12 cellular contexts compared by ENCODE assay signal in the genomic region with DNA sequence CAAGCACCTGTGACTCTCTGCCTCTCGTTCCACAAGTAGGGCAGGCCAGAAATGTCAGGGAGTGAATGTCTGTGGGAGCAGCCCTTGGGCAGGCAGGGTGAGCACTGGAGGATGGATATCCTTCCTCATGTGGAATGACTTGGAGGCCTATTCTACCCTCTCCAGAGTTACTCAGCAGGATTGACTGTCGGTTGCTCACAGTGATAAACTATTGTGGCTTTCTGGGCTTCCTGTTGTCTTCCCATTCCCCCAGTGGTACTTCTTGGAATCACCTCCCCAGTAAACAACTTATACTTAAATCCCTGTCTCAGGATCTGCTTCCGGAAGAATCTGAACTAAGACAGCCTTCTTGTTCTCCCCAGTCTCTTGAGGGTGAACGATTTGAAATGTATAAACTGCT.
"Had no signal": no experiment of that assay in that cellular context is flagged by ENCODE, and none has a peak within 500 bp of the region (broad histone marks: within the 10 kb centered on the region; RNA-seq: fewer than 3 reads in every experiment).

No MANE protein-coding gene starts in this region.

- H2AFZ ChIP-seq: hepatocyte had no signal

- H3K4me2 ChIP-seq: hepatocyte had no signal

- H3K36me3 ChIP-seq: sigmoid colon, suprapubic skin had no signal

- H3K27ac ChIP-seq: coronary artery, hepatocyte, sigmoid colon, suprapubic skin had no signal

- H3K9me3 ChIP-seq: sigmoid colon, suprapubic skin had no signal

- ATAC-seq: activated CD8-positive, alpha-beta T cell treated with anti-CD3 and anti-CD28 coated beads, Interleukin-2, amount 10 ng/mL, durations not matched to agents 7 days and 5 days; activated naive CD8-positive, alpha-beta T cell treated with anti-CD3 and anti-CD28 coated beads, Interleukin-2, amount 50 U/mL, for 24 hours had no signal

- H3K4me1 ChIP-seq: sigmoid colon had no signal

- H3K4me3 ChIP-seq: coronary artery, hepatocyte, sigmoid colon, suprapubic skin had no signal

- H3K79me2 ChIP-seq: hepatocyte had no signal

- DNase-seq: activated CD4-positive, alpha-beta T cell treated with anti-CD3 and anti-CD28 coated beads for 48 hours; activated CD8-positive, alpha-beta memory T cell treated with anti-CD3 and anti-CD28 coated beads, Interleukin-2, amount 50 U/mL, for 48 hours; activated CD8-positive, alpha-beta T cell treated with anti-CD3 and anti-CD28 coated beads, Interleukin-2, amount 10 ng/mL, durations not matched to agents 7 days and 5 days; activated naive CD4-positive, alpha-beta T cell treated with Interleukin-2 at 50 U/mL for 16 hours; activated naive CD8-positive, alpha-beta T cell treated with anti-CD3 and anti-CD28 coated beads, Interleukin-2, amount 50 U/mL, for 24 hours; caudate nucleus; effector CD8-positive, alpha-beta T cell; sigmoid colon; stimulated activated naive CD4-positive, alpha-beta T cell treated with Interleukin-2 at 50 U/mL for 16 hours had no signal

- H3K27me3 ChIP-seq: hepatocyte, sigmoid colon, suprapubic skin had no signal
